14 cellular contexts compared by ENCODE assay signal in the genomic region with DNA sequence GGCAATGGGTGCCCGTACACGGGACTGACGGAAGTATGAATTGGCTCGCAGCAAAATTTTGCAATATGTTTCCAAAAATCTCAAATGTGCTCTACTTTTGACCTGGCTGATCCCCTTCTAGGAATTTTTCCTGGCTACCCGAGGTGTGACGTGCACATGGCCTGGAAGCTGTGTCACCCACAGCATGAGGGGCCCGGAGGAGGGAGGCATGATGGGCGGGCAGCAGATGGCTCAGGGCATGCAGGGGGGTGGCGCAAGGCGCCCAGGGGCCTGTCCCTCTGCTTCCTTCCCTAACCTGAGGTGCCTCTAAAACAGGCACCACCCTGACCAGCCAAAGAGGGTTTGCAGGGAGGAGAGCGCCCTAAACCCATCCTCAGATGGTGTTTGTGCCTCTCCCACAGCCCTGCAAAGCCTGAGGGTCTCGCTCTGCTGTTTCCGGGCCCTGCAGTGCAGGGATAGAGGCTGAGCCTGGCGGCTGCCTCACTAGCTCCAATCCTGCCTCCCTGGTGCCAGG. TPM values are rescaled to one million over a fixed set of nuclear protein-coding genes. Genes with fewer than 3 reads are reported as not detected.
DNase-seq lines count a peak whose midpoint lies in the region; ATAC-seq and TF ChIP-seq lines count a peak whose summit lies in the region.
"Had no signal": no experiment of that assay in that cellular context is flagged by ENCODE, and none has a peak within 500 bp of the region (broad histone marks: within the 10 kb centered on the region; RNA-seq: fewer than 3 reads in every experiment).

No MANE protein-coding gene starts in this region.

- intact Hi-C loops in esophagus squamous epithelium (cut with DNase I): no loop called here

- peaks cover 49% of the 10 kb centered on the region for H3K4me1 Mint-ChIP-seq in activated naive CD8-positive, alpha-beta T cell (ENCODE audit: low read depth)
- H3K4me1 Mint-ChIP-seq in natural killer cell treated with Interleukin-12 subunit alpha and Interleukin-12 subunit beta and Interleukin-15 and Interleukin-18, amount 100 ng/mL, for 72 hours (ENCODE audit: low read depth in 2 of 2): peaks cover 29 to 32% of the 10 kb centered on the region in 2 donors

- ATAC-seq in natural killer cell treated with Interleukin-12 subunit alpha and Interleukin-12 subunit beta and Interleukin-15 and Interleukin-18, amount 100 ng/mL, for 72 hours: no peak
- ATAC-seq in HG02981 (IDR thresholded peaks at IDR 0.05; ENCODE audit: unreplicated experiment) (no peak), HG02840 (IDR thresholded peaks at IDR 0.05; ENCODE audit: low FRiP score, unreplicated experiment) (no peak)

- H3K4me3 Mint-ChIP-seq in activated naive CD8-positive, alpha-beta T cell: peak overlapping the region; percentile 52
- peak overlapping the region; percentile 25 for H3K4me3 Mint-ChIP-seq in natural killer cell treated with Interleukin-12 subunit alpha and Interleukin-12 subunit beta and Interleukin-15 and Interleukin-18, amount 100 ng/mL, for 72 hours
- H3K4me3 Mint-ChIP-seq: nephron had no signal

- WGBS in esophagus squamous epithelium, 2 donors: 72 to 75% methylated on average over 6 to 9 of the region's 14 CpGs

- no peak for TF ChIP-seq POLR2A in esophagus squamous epithelium (IDR thresholded peaks at IDR 0.05)

- H3K36me3 Mint-ChIP-seq in activated naive CD8-positive, alpha-beta T cell: peaks cover 4% of the 10 kb centered on the region
- peaks cover 2% of the 10 kb centered on the region for H3K36me3 Mint-ChIP-seq in natural killer cell treated with Interleukin-12 subunit alpha and Interleukin-12 subunit beta and Interleukin-15 and Interleukin-18, amount 100 ng/mL, for 72 hours

- TF ChIP-seq CTCF in GM12864 (IDR thresholded peaks at IDR 0.05; ENCODE audit: low read depth, low read length, missing control alignments): peak; percentile 2
- TF ChIP-seq CTCF in esophagus squamous epithelium (IDR thresholded peaks at IDR 0.05): no peak

- DNase-seq in NCI-H82 (lab: John Stamatoyannopoulos, UW) (peak; percentile 31), NCI-H82 treated with DMSO at 0.1 percent for 48 hours (lab: John Stamatoyannopoulos, UW; ENCODE audit: unreplicated experiment) (no peak), GM12864 (ENCODE audit: low read depth) (no peak), esophagus squamous epithelium (lab: John Stamatoyannopoulos, UW) (no peak)
- no peak for DNase-seq in natural killer cell treated with Interleukin-12 subunit alpha and Interleukin-12 subunit beta and Interleukin-15 and Interleukin-18, amount 100 ng/mL, for 72 hours (ENCODE audit: low spot score)
- DNase-seq: activated CD4-positive, CD25-positive, alpha-beta regulatory T cell treated with anti-CD3 and anti-CD28 coated beads, Interleukin-2, amount 50 U/mL, for 72 hours; kidney glomerular epithelial cell had no signal

- peaks cover 0 to 27% (median 0%) of the 10 kb centered on the region in 4 donors for H3K27me3 ChIP-seq in esophagus squamous epithelium

- no peaks in the 10 kb centered on the region for H3K9me3 Mint-ChIP-seq in activated naive CD8-positive, alpha-beta T cell (ENCODE audit: low read depth)
- no peaks in the 10 kb centered on the region for H3K9me3 Mint-ChIP-seq in natural killer cell treated with Interleukin-12 subunit alpha and Interleukin-12 subunit beta and Interleukin-15 and Interleukin-18, amount 100 ng/mL, for 72 hours
- H3K9me3 Mint-ChIP-seq: nephron had no signal

- H3K27ac ChIP-seq in esophagus squamous epithelium: no peak overlapping the region
- H3K27ac ChIP-seq: 22Rv1, epithelial cell of prostate had no signal

- H3K36me3 ChIP-seq in esophagus squamous epithelium: no peaks in the 10 kb centered on the region
- H3K36me3 ChIP-seq: HAP-1 had no signal

- H3K4me1 ChIP-seq in esophagus squamous epithelium: peaks cover 8 to 46% (median 12%) of the 10 kb centered on the region in 3 donors
- H3K4me1 ChIP-seq: HAP-1 had no signal

- no peaks in the 10 kb centered on the region for H3K27me3 Mint-ChIP-seq in activated naive CD8-positive, alpha-beta T cell
- H3K27me3 Mint-ChIP-seq in natural killer cell treated with Interleukin-12 subunit alpha and Interleukin-12 subunit beta and Interleukin-15 and Interleukin-18, amount 100 ng/mL, for 72 hours: no peaks in the 10 kb centered on the region

- H3K9me3 ChIP-seq in esophagus squamous epithelium: no peaks in the 10 kb centered on the region
- H3K9me3 ChIP-seq: HAP-1 had no signal

- H3K4me3 ChIP-seq in GM12864 (ENCODE audit: low read depth, low read length) (no peak overlapping the region), esophagus squamous epithelium (no peak overlapping the region)
- H3K4me3 ChIP-seq: HAP-1 had no signal

- H3K27ac Mint-ChIP-seq in activated naive CD8-positive, alpha-beta T cell: peak overlapping the region; percentile 99
- H3K27ac Mint-ChIP-seq in natural killer cell treated with Interleukin-12 subunit alpha and Interleukin-12 subunit beta and Interleukin-15 and Interleukin-18, amount 100 ng/mL, for 72 hours: peak overlapping the region in 1 of 2 donors; percentile 98

RNA-seq across cellular contexts. Expression of a gene that starts 6.7 kb away (rescaled TPM):
- 10 to 100 TPM; 80.9 to 88.3 TPM for total RNA-seq in natural killer cell treated with Interleukin-12 subunit alpha and Interleukin-12 subunit beta and Interleukin-15 and Interleukin-18, amount 100 ng/mL, for 72 hours
- 1 to 10 TPM in 3 of 4 donors, under 1 TPM in 1; 0.79 to 5.0 (median 1.6) TPM for total RNA-seq in esophagus squamous epithelium

RNA-seq across cellular contexts. Expression of a gene that starts 37.7 kb away (rescaled TPM):
- 10 to 100 TPM; 39.9 to 71.5 TPM for total RNA-seq in natural killer cell treated with Interleukin-12 subunit alpha and Interleukin-12 subunit beta and Interleukin-15 and Interleukin-18, amount 100 ng/mL, for 72 hours
- 10 to 100 TPM; 15.3 to 35.0 (median 23.3) TPM for total RNA-seq in esophagus squamous epithelium

Comparison
In these comparisons a context has a peak if more than half of its experiments do, and no peak if none do; other contexts are left out.
1. RNA of a gene that starts 6.7 kb away (total RNA-seq): 80.9 to 88.3 TPM in natural killer cell treated with Interleukin-12 subunit alpha and Interleukin-12 subunit beta and Interleukin-15 and Interleukin-18, amount 100 ng/mL, for 72 hours; 0.79 to 5.0 TPM in esophagus squamous epithelium; every median in the first group is over 10 times any median in the second.